Comparison of ENCODE assay signal across 29 cellular contexts in the genomic region with DNA sequence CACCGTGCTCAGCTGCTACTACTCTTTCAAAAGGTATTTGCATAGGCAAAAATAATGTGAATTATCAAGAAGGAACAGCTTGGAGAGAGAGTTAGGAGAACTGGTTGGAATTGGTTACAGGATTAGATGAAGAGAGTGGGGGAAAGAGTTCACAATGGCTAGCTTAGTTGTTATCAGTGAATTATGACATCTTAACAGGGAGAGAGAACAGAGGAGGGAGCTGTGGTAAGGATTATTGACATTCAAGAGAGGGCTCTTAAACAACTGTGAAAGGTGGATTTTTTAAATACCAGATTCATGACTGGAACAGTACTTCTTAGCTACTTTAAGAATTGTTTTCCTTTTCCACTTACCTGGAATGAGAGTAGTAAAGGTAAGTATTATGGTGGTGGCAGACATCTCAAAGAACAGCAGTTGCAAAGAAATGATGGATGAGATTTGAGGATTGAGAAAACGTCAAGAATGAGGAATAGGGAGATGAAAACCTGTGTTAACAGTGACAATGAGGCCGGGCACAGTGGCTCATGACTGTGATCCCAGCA. TPM values are rescaled to one million over a fixed set of nuclear protein-coding genes. Genes with fewer than 3 reads are reported as not detected.
DNase-seq lines count a peak whose midpoint lies in the region; ATAC-seq and TF ChIP-seq lines count a peak whose summit lies in the region.
"Had no signal": no experiment of that assay in that cellular context is flagged by ENCODE, and none has a peak within 500 bp of the region (broad histone marks: within the 10 kb centered on the region; RNA-seq: fewer than 3 reads in every experiment).

No MANE protein-coding gene starts in this region.

- H3K14ac ChIP-seq in H9 (ENCODE audit: insufficient read depth, low read length): no peak overlapping the region
- H3K14ac ChIP-seq in neuronal stem cell (ENCODE audit: low read length): no peak overlapping the region

- H3K36me3 Mint-ChIP-seq in CD4-positive, alpha-beta memory T cell: peaks cover 72 to 91% of the 10 kb centered on the region in 2 donors
- peaks cover 62 to 98% (median 89%) of the 10 kb centered on the region in 3 experiments; a peak in 6 of 7 replicates for H3K36me3 Mint-ChIP-seq in H9 (ENCODE audit: insufficient read depth in 1 of 3, low read depth in 3 of 3)
- peaks cover 76% of the 10 kb centered on the region for H3K36me3 Mint-ChIP-seq in central memory CD8-positive, alpha-beta T cell (ENCODE audit: insufficient read depth)
- H3K36me3 Mint-ChIP-seq in memory B cell: peaks cover 56% of the 10 kb centered on the region

- H3K56ac ChIP-seq in H9 (ENCODE audit: insufficient read length, low read depth, low read length): no peak overlapping the region

- no peaks in the 10 kb centered on the region for H3K23me2 ChIP-seq in H9 (ENCODE audit: insufficient read length, low read depth, low read length, poor library complexity, severe bottlenecking)

- no peak overlapping the region for H3K4me3 ChIP-seq in CD4-positive, alpha-beta memory T cell (ENCODE audit: low read length in 2 of 2)
- H3K4me3 ChIP-seq in neuronal stem cell (ENCODE audit: low read length in 2 of 2) (no peak overlapping the region), Peyer's patch (no peak overlapping the region)
- H3K4me3 ChIP-seq: BLaER1, breast epithelium had no signal

- H3T11ph ChIP-seq in H9 (ENCODE audit: low read length): no peak overlapping the region

- H2BK15ac ChIP-seq in H9 (ENCODE audit: low read depth, low read length) (no peak overlapping the region), neuronal stem cell (ENCODE audit: low read length) (no peak overlapping the region)

- H3K27ac Mint-ChIP-seq in CD4-positive, alpha-beta memory T cell: peak overlapping the region in 4 of 7 donors; percentile 10 to 86 (median 70)
- H3K27ac Mint-ChIP-seq in H9: peak overlapping the region in 2 of 3 experiments; percentile 2 to 44; a peak in 1 of 7 replicates
- H3K27ac Mint-ChIP-seq in central memory CD8-positive, alpha-beta T cell (ENCODE audit: low read depth): peak overlapping the region; percentile 7
- H3K27ac Mint-ChIP-seq in memory B cell: peak overlapping the region; percentile 51
- H3K27ac Mint-ChIP-seq: activated B cell treated with CpG ODN at 0.5 μM for 24 hours had no signal

- H2AFZ ChIP-seq in H9 (ENCODE audit: low read length) (no peak overlapping the region), neuronal stem cell (ENCODE audit: low read length) (no peak overlapping the region)

- H2BK120ac ChIP-seq in H9 (ENCODE audit: low read depth, low read length, poor library complexity, severe bottlenecking) (no peak overlapping the region), neuronal stem cell (ENCODE audit: low read depth, low read length) (no peak overlapping the region)

- no peak for TF ChIP-seq POLR2A in Peyer's patch (IDR thresholded peaks at IDR 0.05)

- no peaks in the 10 kb centered on the region for H3K27me3 Mint-ChIP-seq in CD4-positive, alpha-beta memory T cell
- H3K27me3 Mint-ChIP-seq in H9 (ENCODE audit: low read depth): no peaks in the 10 kb centered on the region
- no peaks in the 10 kb centered on the region for H3K27me3 Mint-ChIP-seq in central memory CD8-positive, alpha-beta T cell
- H3K27me3 Mint-ChIP-seq in memory B cell: no peaks in the 10 kb centered on the region
- H3K27me3 Mint-ChIP-seq: activated B cell treated with CpG ODN at 0.5 μM for 24 hours; natural killer cell treated with Interleukin-12 subunit alpha and Interleukin-12 subunit beta and Interleukin-15 and Interleukin-18, amount 100 ng/mL, for 72 hours had no signal

- H2BK5ac ChIP-seq in H9 (ENCODE audit: insufficient read length, low read length): no peak overlapping the region
- H2BK5ac ChIP-seq in neuronal stem cell (ENCODE audit: low read length): no peak overlapping the region

- H4K8ac ChIP-seq in H9 (replicated peaks; ENCODE audit: insufficient read length, low read depth, low read length) (no peak overlapping the region), neuronal stem cell (ENCODE audit: low read depth, low read length) (no peak overlapping the region)

- H2AK5ac ChIP-seq in H9 (ENCODE audit: insufficient read length, low read length) (no peak overlapping the region), neuronal stem cell (ENCODE audit: low read depth, low read length) (no peak overlapping the region)

- no peak overlapping the region for H4K5ac ChIP-seq in H9 (ENCODE audit: insufficient read length, low read depth, low read length)

- intact Hi-C loops in CD4-positive, alpha-beta memory T cell (cut with micrococcal nuclease): loop anchor here (10.0 kb wide), 1 partner anchor 287 kb away; no protein-coding TSS in a partner anchor
- intact Hi-C loops in posterior cingulate gyrus (cut with DNase I): loop anchor here (10.0 kb wide), 1 partner anchor 217 kb away; no protein-coding TSS in a partner anchor

- WGBS in H9 (ENCODE audit: extremely low coverage, insufficient read length, low lambda C conversion rate): no CpG with 5 or more reads among the region's 3 CpGs
- no CpG with 5 or more reads among the region's 3 CpGs for WGBS in neuronal stem cell (ENCODE audit: extremely low coverage in 2 of 2, insufficient read length in 2 of 2, insufficient replicate concordance in 1 of 2), 2 donors

- DNase-seq in CD4-positive, alpha-beta memory T cell: no peak
- DNase-seq in H9 (no peak), memory B cell (ENCODE audit: low spot score in 2 of 2) (no peak), neuronal stem cell (ENCODE audit: low spot score) (no peak), posterior cingulate gyrus (no peak), Peyer's patch (no peak)
- DNase-seq in central memory CD8-positive, alpha-beta T cell (ENCODE audit: low spot score in 2 of 2): no peak
- DNase-seq: activated B cell treated with CpG ODN at 0.5 μM for 24 hours; activated CD4-positive, alpha-beta T cell treated with anti-CD3 and anti-CD28 coated beads, Interleukin-2, amount 50 U/mL, for 4 hours; activated gamma-delta T cell; amniotic stem cell; COR-L47; cortex of kidney; DND-41; hypothalamus; immature natural killer cell; NCI-H1105; NCI-H1930; NCI-H524 treated with DMSO at 0.1 percent for 48 hours; SIG-M5; small intestine had no signal

- no peak overlapping the region for H3K4me3 Mint-ChIP-seq in CD4-positive, alpha-beta memory T cell
- H3K4me3 Mint-ChIP-seq in H9 (no peak overlapping the region), memory B cell (no peak overlapping the region)
- H3K4me3 Mint-ChIP-seq in central memory CD8-positive, alpha-beta T cell: no peak overlapping the region
- H3K4me3 Mint-ChIP-seq: activated B cell treated with CpG ODN at 0.5 μM for 24 hours; immature natural killer cell; natural killer cell treated with Interleukin-12 subunit alpha and Interleukin-12 subunit beta and Interleukin-15 and Interleukin-18, amount 100 ng/mL, for 72 hours had no signal

- ATAC-seq in central memory CD8-positive, alpha-beta T cell (replicated peaks; ENCODE audit: extremely low read depth, poor library complexity, severe bottlenecking): no peak
- ATAC-seq in memory B cell (ENCODE audit: low read depth) (no peak), SK-N-SH treated with all-trans-retinoic acid at 6 μM for 48 hours (no peak)
- ATAC-seq: left lobe of liver; natural killer cell treated with Interleukin-12 subunit alpha and Interleukin-12 subunit beta and Interleukin-15 and Interleukin-18, amount 100 ng/mL, for 72 hours; Panc1 had no signal

- TF ChIP-seq CTCF in H9 (conservative IDR thresholded peaks at IDR 0.05): no peak
- no peak for TF ChIP-seq CTCF in Peyer's patch (IDR thresholded peaks at IDR 0.05)

- no peak overlapping the region for H3K27ac ChIP-seq in CD4-positive, alpha-beta memory T cell (ENCODE audit: low read depth, low read length)
- H3K27ac ChIP-seq in H9 (ENCODE audit: insufficient read length, low read depth, low read length): no peak overlapping the region
- H3K27ac ChIP-seq in neuronal stem cell (replicated peaks; ENCODE audit: low read length): no peak overlapping the region
- H3K27ac ChIP-seq in Peyer's patch: no peak overlapping the region
- H3K27ac ChIP-seq: BLaER1, breast epithelium had no signal

- no peak overlapping the region for H3K4ac ChIP-seq in H9 (ENCODE audit: low read depth, low read length)
- H3K4ac ChIP-seq in neuronal stem cell (ENCODE audit: low read length): no peak overlapping the region

- H3K9me3 Mint-ChIP-seq in CD4-positive, alpha-beta memory T cell: no peaks in the 10 kb centered on the region
- H3K9me3 Mint-ChIP-seq in H9 (no peaks in the 10 kb centered on the region), memory B cell (no peaks in the 10 kb centered on the region)
- no peaks in the 10 kb centered on the region for H3K9me3 Mint-ChIP-seq in central memory CD8-positive, alpha-beta T cell
- H3K9me3 Mint-ChIP-seq: activated B cell treated with CpG ODN at 0.5 μM for 24 hours; immature natural killer cell; natural killer cell treated with Interleukin-12 subunit alpha and Interleukin-12 subunit beta and Interleukin-15 and Interleukin-18, amount 100 ng/mL, for 72 hours had no signal

- H3K23ac ChIP-seq in H9 (ENCODE audit: insufficient read length, low read depth, low read length) (no peak overlapping the region), neuronal stem cell (ENCODE audit: low read depth, low read length, poor library complexity) (no peak overlapping the region)

- H4K91ac ChIP-seq in H9 (ENCODE audit: insufficient read length, low read depth, low read length): no peak overlapping the region
- no peak overlapping the region for H4K91ac ChIP-seq in neuronal stem cell (ENCODE audit: low read depth, low read length, poor library complexity)

- H3K18ac ChIP-seq in H9 (ENCODE audit: insufficient read length, low read depth, low read length): no peak overlapping the region
- no peak overlapping the region for H3K18ac ChIP-seq in neuronal stem cell (ENCODE audit: low read length)

- H3K79me2 ChIP-seq in H9 (ENCODE audit: insufficient read depth, low read length): no peaks in the 10 kb centered on the region

- H3K27me3 ChIP-seq in CD4-positive, alpha-beta memory T cell (ENCODE audit: insufficient read depth, low read length): no peaks in the 10 kb centered on the region
- H3K27me3 ChIP-seq in H9 (ENCODE audit: insufficient read depth, low read length) (no peaks in the 10 kb centered on the region), neuronal stem cell (ENCODE audit: control insufficient read depth in 3 of 3, insufficient read depth in 3 of 3, low read depth in 1 of 3, low read length in 3 of 3) (no peaks in the 10 kb centered on the region), Peyer's patch (no peaks in the 10 kb centered on the region)
- H3K27me3 ChIP-seq: BLaER1, breast epithelium had no signal

- CTCF ChIA-PET in CD4-positive, alpha-beta memory T cell (lab: Charles Lee; ENCODE audit: partially characterized antibody): interaction anchor here (1.2 kb wide), 1 partner anchor 11 kb away, joined by 6 read pairs; no protein-coding TSS in a partner anchor

- H3K79me1 ChIP-seq in H9 (ENCODE audit: insufficient read depth, low read depth, low read length, poor library complexity, severe bottlenecking) (peaks cover 3% of the 10 kb centered on the region), neuronal stem cell (ENCODE audit: low read depth, low read length) (no peaks in the 10 kb centered on the region)

- H2BK20ac ChIP-seq in H9 (ENCODE audit: low read depth, low read length, poor library complexity, severe bottlenecking): no peak overlapping the region

- no peak overlapping the region for H3K9ac ChIP-seq in H9 (ENCODE audit: extremely low read depth, insufficient read length, low read length)
- no peak overlapping the region for H3K9ac ChIP-seq in neuronal stem cell (ENCODE audit: low read depth, low read length, poor library complexity)
- H3K9ac ChIP-seq: BLaER1 had no signal

- H2BK12ac ChIP-seq in H9 (ENCODE audit: insufficient read length, low read depth, low read length): no peak overlapping the region
- H2BK12ac ChIP-seq in neuronal stem cell (ENCODE audit: low read length): no peak overlapping the region

- H3K4me1 Mint-ChIP-seq in CD4-positive, alpha-beta memory T cell: peaks cover 0 to 4% (median 0%) of the 10 kb centered on the region in 4 donors
- H3K4me1 Mint-ChIP-seq in H9: peaks cover 16 to 20% of the 10 kb centered on the region in 2 experiments
- H3K4me1 Mint-ChIP-seq in central memory CD8-positive, alpha-beta T cell: peaks cover 6% of the 10 kb centered on the region
- H3K4me1 Mint-ChIP-seq in memory B cell: no peaks in the 10 kb centered on the region
- H3K4me1 Mint-ChIP-seq: activated B cell treated with CpG ODN at 0.5 μM for 24 hours, immature natural killer cell had no signal

- H4K20me1 ChIP-seq in H9 (ENCODE audit: control insufficient read depth, insufficient read depth, insufficient read length): no peaks in the 10 kb centered on the region
- H4K20me1 ChIP-seq: BLaER1 had no signal

- H3K4me1 ChIP-seq in CD4-positive, alpha-beta memory T cell (ENCODE audit: insufficient read depth, low read length): no peaks in the 10 kb centered on the region
- no peaks in the 10 kb centered on the region for H3K4me1 ChIP-seq in H9 (ENCODE audit: insufficient read depth, low read length)
- H3K4me1 ChIP-seq in neuronal stem cell (ENCODE audit: control insufficient read depth in 2 of 2, insufficient read depth in 1 of 2, low read depth in 1 of 2, low read length in 2 of 2): no peaks in the 10 kb centered on the region
- no peaks in the 10 kb centered on the region for H3K4me1 ChIP-seq in Peyer's patch
- H3K4me1 ChIP-seq: BLaER1, breast epithelium had no signal

- no peak overlapping the region for H3K4me2 ChIP-seq in H9 (ENCODE audit: insufficient read depth, insufficient read length, low read length)
- no peak overlapping the region for H3K4me2 ChIP-seq in neuronal stem cell (ENCODE audit: insufficient read depth, low read length, poor library complexity, severe bottlenecking)
- H3K4me2 ChIP-seq: BLaER1 had no signal

- H3K9me3 ChIP-seq in CD4-positive, alpha-beta memory T cell (ENCODE audit: control insufficient read depth in 1 of 2, low read length in 2 of 2): no peaks in the 10 kb centered on the region
- H3K9me3 ChIP-seq in H9 (ENCODE audit: control insufficient read depth, low read depth, low read length) (no peaks in the 10 kb centered on the region), neuronal stem cell (replicated peaks in 1 of 2; ENCODE audit: control insufficient read depth in 2 of 2, insufficient read depth in 1 of 2, low read depth in 1 of 2, low read length in 2 of 2) (no peaks in the 10 kb centered on the region), Peyer's patch (no peaks in the 10 kb centered on the region)
- H3K9me3 ChIP-seq: BLaER1, breast epithelium had no signal

- H3K36me3 ChIP-seq in CD4-positive, alpha-beta memory T cell (ENCODE audit: insufficient read depth, low read length): peaks cover 76% of the 10 kb centered on the region
- H3K36me3 ChIP-seq in neuronal stem cell (replicated peaks in 1 of 2; ENCODE audit: control insufficient read depth in 2 of 2, insufficient read depth in 2 of 2, low read length in 2 of 2) (peaks cover 54 to 99% of the 10 kb centered on the region in 2 donors), Peyer's patch (peaks cover 0 to 100% (median 0%) of the 10 kb centered on the region in 3 donors)

- POLR2A ChIA-PET in CD4-positive, alpha-beta memory T cell (lab: Charles Lee; ENCODE audit: partially characterized antibody): no interaction called here

RNA-seq across cellular contexts. Expression of a gene that starts 43.9 kb away (rescaled TPM):
- under 1 TPM; 0.19 to 0.70 TPM for total RNA-seq in CD4-positive, alpha-beta memory T cell
- not detected for polyA plus RNA-seq in CD4-positive, alpha-beta memory T cell
- total RNA-seq in H9 (2021): 0.15 and 0.22 TPM in 2 replicates
- 0.01 TPM for polyA plus RNA-seq in neuronal stem cell (2013, experiment 1 of 2)
- polyA plus RNA-seq in neuronal stem cell (2013, experiment 2 of 2): 0.03 TPM
- total RNA-seq in Peyer's patch: 100 to 1,000 TPM in 2 of 4 donors, 10 to 100 TPM in 1, 1 to 10 TPM in 1; 1.7 to 138 (median 88.6) TPM
- total RNA-seq: MCF 10A, osteocyte had no signal
- polyA plus RNA-seq: immature natural killer cell had no signal

Comparison
In these comparisons a context has a peak if more than half of its experiments do, and no peak if none do; other contexts are left out.
1. H3K27ac Mint-ChIP-seq: peak in every context shown above with its lines; median percentile 70 in CD4-positive, alpha-beta memory T cell; 51 in memory B cell; 23 in H9; 7 in central memory CD8-positive, alpha-beta T cell.